Comparison of ENCODE assay signal across 8 cellular contexts in genomic region chr4:38674206-38675144, GRCh38. TPM values are rescaled to one million over a fixed set of nuclear protein-coding genes. Genes with fewer than 3 reads are reported as not detected.
A peak's percentile ranks its signal among the peaks of the same experiment; 100 is the strongest.
DNase-seq lines count a peak whose midpoint lies in the region; ATAC-seq and TF ChIP-seq lines count a peak whose summit lies in the region.

No MANE protein-coding gene starts in this region.

- no peaks in the 10 kb centered on the region for H3K36me3 ChIP-seq in H7 (replicated peaks; ENCODE audit: control insufficient read depth, insufficient read depth, low read length)

- intact Hi-C loops in left ventricle myocardium superior (cut with micrococcal nuclease), result loop anchor here (2.0 to 10.0 kb wide), 3 partner anchors 357 to 610 kb away; no protein-coding TSS in a partner anchor

- no peaks in the 10 kb centered on the region for H3K9me3 ChIP-seq in T-helper 17 cell (ENCODE audit: control insufficient read depth, low read length, poor library complexity, severe bottlenecking)

- no peak for TF ChIP-seq CTCF in GM10248 (IDR thresholded peaks at IDR 0.05; ENCODE audit: control extremely low read depth, extremely low read depth, low read depth, missing control alignments)

- H3K4me1 Mint-ChIP-seq in T-helper 17 cell, result peaks cover 82% of the 10 kb centered on the region

- peak overlapping the region in 20 of 21 experiments; percentile 39 to 100 (median 85) for H3K27ac ChIP-seq in skin epidermis

- H3K27ac Mint-ChIP-seq in T-helper 17 cell, result peak overlapping the region; percentile 95

- H3K27me3 Mint-ChIP-seq in T-helper 17 cell, result no peaks in the 10 kb centered on the region

- ATAC-seq in T-helper 17 cell, result peak; percentile 20
- ATAC-seq in left ventricle myocardium superior, result peak; percentile 19
- ATAC-seq in GM21786 (IDR thresholded peaks at IDR 0.05; ENCODE audit: unreplicated experiment), result no peak

- DNase-seq in H7 (peak; percentile 17), T-helper 17 cell (no peak), left ventricle myocardium superior (no peak), LoVo (ENCODE audit: low spot score) (no peak), GM10248 (ENCODE audit: extremely low spot score) (no peak), RKO (ENCODE audit: low spot score) (no peak)

- peaks cover 3% of the 10 kb centered on the region for H3K36me3 Mint-ChIP-seq in T-helper 17 cell (ENCODE audit: low read depth)

- H3K4me3 Mint-ChIP-seq in T-helper 17 cell, result peak overlapping the region; percentile 84

- H3K4me3 ChIP-seq in H7 (ENCODE audit: insufficient read depth, low read depth, low read length) (no peak overlapping the region), skin epidermis (peak overlapping the region in 3 of 7 experiments; percentile 1 to 19 (median 2))

- H3K27me3 ChIP-seq in H7 (ENCODE audit: control insufficient read depth, insufficient read depth, low read length), result no peaks in the 10 kb centered on the region

- POLR2A ChIA-PET in GM10248 (lab: Yijun Ruan, JAX), result interaction anchor here (1.2 kb wide), 1 partner anchor 8 kb away, joined by 7 read pairs; no protein-coding TSS in a partner anchor

- CTCF ChIA-PET in GM10248 (lab: Yijun Ruan, JAX), result interaction anchor here (0.6 to 6.8 kb wide), 44 partner anchors 8 to 611 kb away, joined by 3 to 115 read pairs (median 4); no protein-coding TSS in a partner anchor

RNA-seq across cellular contexts. Expression of gene KLF3, which starts 10.5 kb away (rescaled TPM):
- 8.8 and 13.0 TPM in 2 replicates for total RNA-seq in H7 (2014; rRNA removed; shearing (Covaris generic))
- total RNA-seq in T-helper 17 cell (10 to 100 TPM; 91.7 to 95.2 TPM), left ventricle myocardium superior (17.7 TPM)
